ENCODE assay signal across 22 cellular contexts in genomic region chr1:174825127-174825526, GRCh38.
DNase-seq lines count a peak whose midpoint lies in the region; ATAC-seq and TF ChIP-seq lines count a peak whose summit lies in the region.
"Had no signal": no experiment of that assay in that cellular context is flagged by ENCODE, and none has a peak within 500 bp of the region (broad histone marks: within the 10 kb centered on the region; RNA-seq: fewer than 3 reads in every experiment).

No MANE protein-coding gene starts in this region.

- 46 to 56% (median 52%) methylated on average over 4 of the region's 4 CpGs for WGBS in heart left ventricle, 4 donors
- 30% methylated on average over 4 of the region's 4 CpGs for WGBS in right cardiac atrium
- 20 to 45% (median 20%) methylated on average over 4 of the region's 4 CpGs for WGBS in ovary, 3 donors

- no peak for TF ChIP-seq POLR2A in heart left ventricle (IDR thresholded peaks at IDR 0.05)
- no peak for TF ChIP-seq POLR2A in ovary (IDR thresholded peaks at IDR 0.05)

- H3K4me1 Mint-ChIP-seq in T-helper 17 cell, result peaks cover 14% of the 10 kb centered on the region
- H3K4me1 Mint-ChIP-seq: B cell had no signal

- DNase-seq in Right ventricle myocardium superior (no peak), heart left ventricle (no peak), right cardiac atrium (no peak), right atrium auricular region (ENCODE audit: low spot score) (no peak), T-helper 17 cell (no peak), GM10266 (ENCODE audit: extremely low spot score) (no peak), ovary (no peak), KG1 (lab: John Stamatoyannopoulos, UW) (no peak)
- DNase-seq: Caco-2; CD4-positive, CD25-positive, alpha-beta regulatory T cell; CD8-positive, alpha-beta T cell; DMS 273 treated with DMSO at 0.1 percent for 48 hours; DMS79; EL; GDM1; GOT3; HFFc6 had no signal

- intact Hi-C loops in Right ventricle myocardium superior (cut with DNase I), result no loop called here
- intact Hi-C loops in heart left ventricle (cut with DNase I), result no loop called here
- intact Hi-C loops in right cardiac atrium (cut with DNase I), result no loop called here
- intact Hi-C loops in ovary (cut with DNase I), result no loop called here

- no peak overlapping the region for H3K4me3 Mint-ChIP-seq in T-helper 17 cell
- H3K4me3 Mint-ChIP-seq: B cell; CD4-positive, CD25-positive, alpha-beta regulatory T cell; CD8-positive, alpha-beta T cell; HFFc6 had no signal

- ATAC-seq in Right ventricle myocardium superior (ENCODE audit: poor library complexity) (peak; percentile 56), heart left ventricle (no peak), right cardiac atrium (peak; percentile 25 to 51), T-helper 17 cell (no peak)
- ATAC-seq: CD8-positive, alpha-beta T cell had no signal

- H3K36me3 Mint-ChIP-seq in T-helper 17 cell (ENCODE audit: low read depth), result peaks cover 7% of the 10 kb centered on the region

- H3K36me3 ChIP-seq in heart left ventricle (peaks cover 0 to 7% (median 0%) of the 10 kb centered on the region in 9 donors), right atrium auricular region (no peaks in the 10 kb centered on the region), ovary (no peaks in the 10 kb centered on the region)
- H3K36me3 ChIP-seq: HAP-1 had no signal

- no peak overlapping the region for H3K27ac ChIP-seq in heart left ventricle
- H3K27ac ChIP-seq in right cardiac atrium (ENCODE audit: low read length), result no peak overlapping the region
- H3K27ac ChIP-seq in right atrium auricular region, result no peak overlapping the region
- no peak overlapping the region for H3K27ac ChIP-seq in ovary
- H3K27ac ChIP-seq: 22Rv1, BLaER1, C4-2B had no signal

- H3K4me3 ChIP-seq in heart left ventricle (no peak overlapping the region), right cardiac atrium (ENCODE audit: low read length) (no peak overlapping the region), right atrium auricular region (no peak overlapping the region), ovary (no peak overlapping the region)
- H3K4me3 ChIP-seq: BLaER1, HAP-1 had no signal

- H3K27me3 Mint-ChIP-seq in T-helper 17 cell, result no peaks in the 10 kb centered on the region
- H3K27me3 Mint-ChIP-seq: B cell; CD4-positive, CD25-positive, alpha-beta regulatory T cell had no signal

- H3K9me3 ChIP-seq in heart left ventricle (no peaks in the 10 kb centered on the region), right cardiac atrium (ENCODE audit: control insufficient read depth, low read length) (no peaks in the 10 kb centered on the region), right atrium auricular region (no peaks in the 10 kb centered on the region), T-helper 17 cell (ENCODE audit: control insufficient read depth, low read length, poor library complexity, severe bottlenecking) (no peaks in the 10 kb centered on the region), ovary (no peaks in the 10 kb centered on the region)
- H3K9me3 ChIP-seq: Caco-2, HAP-1 had no signal

- peaks cover 0 to 16% (median 0%) of the 10 kb centered on the region in 12 donors for H3K4me1 ChIP-seq in heart left ventricle
- H3K4me1 ChIP-seq in right cardiac atrium (ENCODE audit: control insufficient read depth, insufficient read depth, low read length), result no peaks in the 10 kb centered on the region
- no peaks in the 10 kb centered on the region for H3K4me1 ChIP-seq in right atrium auricular region
- no peaks in the 10 kb centered on the region for H3K4me1 ChIP-seq in ovary (ENCODE audit: insufficient read depth)
- H3K4me1 ChIP-seq: BLaER1, Caco-2, HAP-1 had no signal

- no peak for TF ChIP-seq EP300 in ovary (IDR thresholded peaks at IDR 0.05)

- H3K27ac Mint-ChIP-seq in T-helper 17 cell, result peak overlapping the region; percentile 34
- H3K27ac Mint-ChIP-seq: B cell; CD8-positive, alpha-beta T cell; HFFc6 had no signal

- H3K27me3 ChIP-seq in heart left ventricle, result no peaks in the 10 kb centered on the region
- no peaks in the 10 kb centered on the region for H3K27me3 ChIP-seq in right cardiac atrium (ENCODE audit: control insufficient read depth, insufficient read depth)
- H3K27me3 ChIP-seq in right atrium auricular region, result no peaks in the 10 kb centered on the region
- H3K27me3 ChIP-seq in ovary, result no peaks in the 10 kb centered on the region
- H3K27me3 ChIP-seq: BLaER1 had no signal

- TF ChIP-seq CTCF in heart left ventricle (IDR thresholded peaks at IDR 0.05) (no peak), right atrium auricular region (IDR thresholded peaks at IDR 0.05) (no peak), GM10266 (IDR thresholded peaks at IDR 0.05; ENCODE audit: control insufficient read depth, insufficient read depth, low read depth, missing control alignments) (no peak), ovary (IDR thresholded peaks at IDR 0.05) (no peak)

Comparison
In these comparisons a context has a peak if more than half of its experiments do, and no peak if none do; other contexts are left out.
1. ATAC-seq: peak in Right ventricle myocardium superior (single experiment) and right cardiac atrium (2 of 2); none in heart left ventricle (0 of 4) and T-helper 17 cell (single experiment).